ENCODE assay signal across 36 cellular contexts in genomic region chr2:60212174-60212945, GRCh38.
"Had no signal": no experiment of that assay in that cellular context is flagged by ENCODE, and none has a peak within 500 bp of the region (broad histone marks: within the 10 kb centered on the region; RNA-seq: fewer than 3 reads in every experiment).

No MANE protein-coding gene starts in this region.

- H3K4me1 ChIP-seq: ascending aorta had no signal

- H3K4me3 ChIP-seq: ascending aorta, cardiac muscle cell, heart left ventricle, left ventricle myocardium inferior, lung, right lobe of liver, skin epidermis, suprapubic skin, tibial artery had no signal

- H3K36me3 ChIP-seq: ascending aorta, cardiac muscle cell, heart left ventricle, left ventricle myocardium inferior, neutrophil, right lobe of liver, suprapubic skin, tibial artery had no signal

- H3K4me3 Mint-ChIP-seq: activated naive CD4-positive, alpha-beta T cell treated with anti-CD3 and anti-CD28 coated beads for 36 hours; activated naive CD8-positive, alpha-beta T cell treated with anti-CD3 and anti-CD28 coated beads, Interleukin-2, amount 10 ng/mL, durations not matched to agents 7 days and 5 days; activated T-helper 1 cell treated with anti-CD3 and anti-CD28 coated beads, Interleukin-12 subunit alpha, Interleukin-12 subunit beta, Interleukin-2, Interleukin-4 antibody, amounts not matched to agents 30 ng/mL and 10 ng/mL and 1 ng/mL, durations not matched to agents 14 hours and 24 hours and 36 hours; effector memory CD8-positive, alpha-beta T cell; naive B cell; T-helper 1 cell treated with Interleukin-12 subunit alpha and Interleukin-12 subunit beta and Interleukin-4 antibody, amounts not matched to agents 30 μg/mL and 1 μg/mL, for 36 hours had no signal

- H3K4me1 Mint-ChIP-seq: activated naive CD8-positive, alpha-beta T cell treated with anti-CD3 and anti-CD28 coated beads, Interleukin-2, amount 10 ng/mL, durations not matched to agents 7 days and 5 days had no signal

- H3K36me3 Mint-ChIP-seq: activated naive CD8-positive, alpha-beta T cell treated with anti-CD3 and anti-CD28 coated beads, Interleukin-2, amount 10 ng/mL, durations not matched to agents 7 days and 5 days; brain; naive B cell had no signal

- H3K27me3 ChIP-seq: ascending aorta, cardiac muscle cell, heart left ventricle, neutrophil, right lobe of liver, suprapubic skin had no signal

- H3K9me3 ChIP-seq: ascending aorta, heart left ventricle, left ventricle myocardium inferior, neutrophil, right lobe of liver, suprapubic skin, tibial artery had no signal

- H3K27me3 Mint-ChIP-seq: effector memory CD8-positive, alpha-beta T cell; naive B cell; progenitor cell of endocrine pancreas had no signal

- DNase-seq: activated CD4-positive, alpha-beta T cell treated with anti-CD3 and anti-CD28 coated beads for 48 hours; activated CD4-positive, alpha-beta T cell treated with anti-CD3 and anti-CD28 coated beads, Interleukin-2, amount 50 U/mL, for 48 hours; activated CD8-positive, alpha-beta memory T cell treated with anti-CD3 and anti-CD28 coated beads for 24 hours; activated CD8-positive, alpha-beta memory T cell treated with anti-CD3 and anti-CD28 coated beads, Interleukin-2, amount 50 U/mL, for 4 hours; activated effector memory CD4-positive, alpha-beta T cell treated with anti-CD3 and anti-CD28 coated beads, Interleukin-2, amount 50 U/mL, for 16 hours; activated naive CD4-positive, alpha-beta T cell treated with anti-CD3 and anti-CD28 coated beads for 36 hours; activated naive CD8-positive, alpha-beta T cell treated with anti-CD3 and anti-CD28 coated beads, Interleukin-2, amount 10 ng/mL, durations not matched to agents 7 days and 5 days; activated T-cell treated with anti-CD3 and anti-CD28 coated beads, Interleukin-2, amount 50 U/mL, for 1 hour; cortex of kidney; effector memory CD8-positive, alpha-beta T cell; foreskin fibroblast; heart left ventricle; hypothalamus; kidney glomerular epithelial cell; left ventricle myocardium inferior; naive B cell; nephron progenitor cell; right lobe of liver; stimulated activated CD4-positive, alpha-beta T cell treated with anti-CD3 and anti-CD28 coated beads, Interleukin-1b, Interleukin-23, amount 100 ng/mL, for 48 hours; stimulated activated CD4-positive, alpha-beta T cell treated with anti-CD3 and anti-CD28 coated beads, Interleukin-4, amount 100 ng/mL, for 4 hours; stimulated activated CD8-positive, alpha-beta memory T cell treated with anti-CD3 and anti-CD28 coated beads, Interleukin-4, amount 100 ng/mL, for 48 hours; stimulated activated naive CD4-positive, alpha-beta T cell; SW 1271; T-helper 9 cell; tibial artery had no signal

- H3K27ac ChIP-seq: ascending aorta, cardiac muscle cell, heart left ventricle, left ventricle myocardium inferior, neutrophil, right lobe of liver, suprapubic skin, tibial artery, VCaP had no signal

- H3K27ac Mint-ChIP-seq: activated naive CD4-positive, alpha-beta T cell treated with anti-CD3 and anti-CD28 coated beads for 36 hours; activated naive CD8-positive, alpha-beta T cell treated with anti-CD3 and anti-CD28 coated beads, Interleukin-2, amount 10 ng/mL, durations not matched to agents 7 days and 5 days; activated T-helper 1 cell treated with anti-CD3 and anti-CD28 coated beads, Interleukin-12 subunit alpha, Interleukin-12 subunit beta, Interleukin-2, Interleukin-4 antibody, amounts not matched to agents 30 ng/mL and 10 ng/mL and 1 ng/mL, durations not matched to agents 14 hours and 24 hours and 36 hours; effector memory CD8-positive, alpha-beta T cell; nephron progenitor cell; progenitor cell of endocrine pancreas; T-helper 1 cell treated with Interleukin-12 subunit alpha and Interleukin-12 subunit beta and Interleukin-4 antibody, amounts not matched to agents 30 μg/mL and 1 μg/mL, for 36 hours had no signal

- H3K9me3 Mint-ChIP-seq: activated naive CD4-positive, alpha-beta T cell treated with anti-CD3 and anti-CD28 coated beads for 36 hours; activated naive CD8-positive, alpha-beta T cell treated with anti-CD3 and anti-CD28 coated beads, Interleukin-2, amount 10 ng/mL, durations not matched to agents 7 days and 5 days; activated T-helper 1 cell treated with anti-CD3 and anti-CD28 coated beads, Interleukin-12 subunit alpha, Interleukin-12 subunit beta, Interleukin-2, Interleukin-4 antibody, amounts not matched to agents 30 ng/mL and 10 ng/mL and 1 ng/mL, durations not matched to agents 14 hours and 24 hours and 36 hours; naive B cell; nephron progenitor cell; T-helper 1 cell treated with Interleukin-12 subunit alpha and Interleukin-12 subunit beta and Interleukin-4 antibody, amounts not matched to agents 30 μg/mL and 1 μg/mL, for 36 hours had no signal
